In the genomic region with DNA sequence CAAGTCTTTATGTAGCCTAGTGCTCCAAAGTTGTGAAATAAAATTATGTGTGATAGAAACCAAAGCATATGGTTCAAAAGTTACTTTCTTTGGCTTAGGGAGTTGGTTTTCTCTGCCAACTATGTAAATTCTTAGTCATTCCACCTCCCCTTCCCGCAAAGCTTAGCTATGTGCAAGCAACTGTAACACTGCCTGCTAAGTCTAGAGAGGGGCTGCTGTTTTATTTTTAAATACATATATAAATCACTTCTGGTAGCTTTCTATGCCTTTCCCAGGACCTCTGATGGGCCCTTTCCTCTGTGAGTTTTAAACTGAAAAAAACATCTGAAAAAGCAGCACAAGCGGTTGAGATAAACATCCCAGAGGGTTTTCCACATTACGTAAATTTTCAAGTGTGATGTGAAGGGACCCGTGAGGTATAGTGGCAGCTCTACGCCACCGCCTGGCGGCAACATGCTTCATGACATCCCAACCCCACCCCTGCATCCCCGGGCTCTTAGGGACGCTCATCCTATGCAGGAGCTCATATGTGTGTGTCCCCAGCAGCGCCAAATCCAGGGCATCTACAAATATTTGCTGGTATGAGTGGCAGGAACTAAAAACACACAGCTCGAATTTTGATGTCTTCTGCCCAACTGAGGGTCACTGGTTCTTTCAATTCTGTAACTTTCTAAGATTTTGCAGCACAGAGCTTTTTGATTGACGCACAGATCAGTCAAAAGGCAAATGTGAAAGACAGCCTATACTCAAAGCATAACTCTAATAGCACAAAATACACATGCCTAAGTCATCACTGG, we compare ENCODE assay signal across 9 cellular contexts. TPM values are rescaled to one million over a fixed set of nuclear protein-coding genes. Genes with fewer than 3 reads are reported as not detected.
DNase-seq lines count a peak whose midpoint lies in the region; ATAC-seq and TF ChIP-seq lines count a peak whose summit lies in the region.
"Had no signal": no experiment of that assay in that cellular context is flagged by ENCODE, and none has a peak within 500 bp of the region (broad histone marks: within the 10 kb centered on the region; RNA-seq: fewer than 3 reads in every experiment).

No MANE protein-coding gene starts in this region.

- peak; percentile 9; the same call in 1 of the 2 replicates for TF ChIP-seq RAD21 in SK-N-SH (IDR thresholded peaks at IDR 0.05; ENCODE audit: low read length)

- H2BK5ac ChIP-seq in mesenchymal stem cell (ENCODE audit: low read depth, low read length, poor library complexity, severe bottlenecking) = no peak overlapping the region

- no peak for TF ChIP-seq CTCF in SK-N-SH (IDR thresholded peaks at IDR 0.05)
- peak; percentile 68 for TF ChIP-seq CTCF in brain microvascular endothelial cell (IDR thresholded peaks at IDR 0.05; ENCODE audit: low read depth, low read length, missing control alignments)
- peak in 11 of 56 donors; percentile 10 to 39 (median 17) for TF ChIP-seq CTCF in dorsolateral prefrontal cortex (IDR thresholded peaks at IDR 0.05 in 54 of 56, conservative IDR thresholded peaks at IDR 0.05 in 2 of 56; ENCODE audit: low read depth in 1 of 56, partially characterized antibody in 56 of 56)

- H3K23ac ChIP-seq in mesenchymal stem cell (ENCODE audit: low read length in 2 of 2) = no peak overlapping the region

- ATAC-seq in SK-N-SH treated with all-trans-retinoic acid at 6 μM for 48 hours (no peak), HG03439 (IDR thresholded peaks at IDR 0.05; ENCODE audit: unreplicated experiment) (peak; percentile 61), GM18861 (IDR thresholded peaks at IDR 0.05; ENCODE audit: unreplicated experiment) (no peak)

- H4K8ac ChIP-seq in mesenchymal stem cell (ENCODE audit: low read length) = no peak overlapping the region

- no peaks in the 10 kb centered on the region for H3K79me2 ChIP-seq in SK-N-SH (ENCODE audit: insufficient read depth)

- peaks cover 8% of the 10 kb centered on the region for H3K79me1 ChIP-seq in mesenchymal stem cell (replicated peaks; ENCODE audit: low read length, poor library complexity, severe bottlenecking)

- TF ChIP-seq EP300 in SK-N-SH (IDR thresholded peaks at IDR 0.05; ENCODE audit: borderline replicate concordance in 1 of 2, low read depth in 1 of 2, low read length in 1 of 2) = no peak

- no peaks in the 10 kb centered on the region for H3K9me2 ChIP-seq in SK-N-SH

- peaks cover 0 to 11% of the 10 kb centered on the region in 2 experiments for H3K36me3 ChIP-seq in SK-N-SH (replicated peaks in 1 of 2; ENCODE audit: control insufficient read depth in 1 of 2, insufficient read depth in 2 of 2, low read length in 1 of 2)
- no peaks in the 10 kb centered on the region for H3K36me3 ChIP-seq in brain microvascular endothelial cell (replicated peaks)
- peaks cover 6 to 33% of the 10 kb centered on the region in 2 experiments for H3K36me3 ChIP-seq in mesenchymal stem cell (ENCODE audit: control insufficient read depth in 1 of 2, insufficient read depth in 2 of 2, low read depth in 1 of 2, low read length in 2 of 2)

- H4K20me1 ChIP-seq in SK-N-SH (ENCODE audit: insufficient read depth) = no peaks in the 10 kb centered on the region

- H2AFZ ChIP-seq in SK-N-SH (ENCODE audit: low read depth) = no peak overlapping the region
- no peak overlapping the region for H2AFZ ChIP-seq in mesenchymal stem cell (ENCODE audit: low read depth, low read length)

- H3K4me2 ChIP-seq in SK-N-SH (no peak overlapping the region), mesenchymal stem cell (ENCODE audit: low read length, poor library complexity, severe bottlenecking) (no peak overlapping the region)

- CTCF ChIA-PET in SK-N-SH (lab: Yijun Ruan, JAX) = interaction anchor here (1.0 to 2.6 kb wide), 4 partner anchors 11 to 130 kb away, joined by 3 to 8 read pairs (median 6); no protein-coding TSS in a partner anchor

- H4K91ac ChIP-seq in mesenchymal stem cell (ENCODE audit: low read length) = no peak overlapping the region

- H2BK15ac ChIP-seq in mesenchymal stem cell (ENCODE audit: low read depth, poor library complexity, severe bottlenecking) = no peak overlapping the region

- intact Hi-C loops in dorsolateral prefrontal cortex (cut with DNase I) = no loop called here

- H2BK12ac ChIP-seq in mesenchymal stem cell (ENCODE audit: low read length in 2 of 2) = no peak overlapping the region

- H3K4me3 ChIP-seq in SK-N-SH (ENCODE audit: low read depth in 2 of 2, low read length in 1 of 2) (no peak overlapping the region), brain microvascular endothelial cell (ENCODE audit: low read depth, low read length) (no peak overlapping the region), mesenchymal stem cell (ENCODE audit: insufficient read depth in 1 of 2, low read depth in 1 of 2, low read length in 2 of 2) (peak overlapping the region in 1 of 2 experiments; percentile 11), dorsolateral prefrontal cortex (no peak overlapping the region)

- H3K9ac ChIP-seq in SK-N-SH (no peak overlapping the region), mesenchymal stem cell (ENCODE audit: low read length) (peak overlapping the region; percentile 38)

- H3K4me1 ChIP-seq in SK-N-SH (ENCODE audit: control insufficient read depth in 1 of 2, insufficient read depth in 2 of 2, low read depth in 1 of 2, low read length in 1 of 2) (no peaks in the 10 kb centered on the region; a peak in 1 of 4 replicates), mesenchymal stem cell (ENCODE audit: control insufficient read depth, insufficient read depth, low read depth, low read length) (no peaks in the 10 kb centered on the region)

- no peak overlapping the region for H2AK5ac ChIP-seq in mesenchymal stem cell (ENCODE audit: low read length, severe bottlenecking)

- no peaks in the 10 kb centered on the region for H3F3A ChIP-seq in SK-N-SH (replicated peaks; ENCODE audit: insufficient read depth)

- no peaks in the 10 kb centered on the region for H3K9me3 ChIP-seq in SK-N-SH
- no peaks in the 10 kb centered on the region for H3K9me3 ChIP-seq in mesenchymal stem cell (ENCODE audit: control insufficient read depth, low read length)

- H3K27me3 ChIP-seq in SK-N-SH (ENCODE audit: insufficient read depth) (no peaks in the 10 kb centered on the region), brain microvascular endothelial cell (replicated peaks) (no peaks in the 10 kb centered on the region), mesenchymal stem cell (ENCODE audit: control insufficient read depth in 1 of 2, insufficient read depth in 1 of 2, low read length in 2 of 2) (no peaks in the 10 kb centered on the region), dorsolateral prefrontal cortex (no peaks in the 10 kb centered on the region)

- H3K14ac ChIP-seq in mesenchymal stem cell (ENCODE audit: low read length in 2 of 2) = no peak overlapping the region

- no peak overlapping the region for H3K4ac ChIP-seq in mesenchymal stem cell (ENCODE audit: low read depth in 1 of 2, low read length in 2 of 2)

- in situ Hi-C loops in brain microvascular endothelial cell (cut with HindIII; ENCODE audit: low pct_ligation_motif_present, low sequenced_read_pairs) = no loop called here

- WGBS in SK-N-SH (ENCODE audit: low lambda C conversion rate) = 89% methylated on average over 11 of the region's 12 CpGs
- 35% methylated on average over 11 of the region's 12 CpGs for WGBS in mesenchymal stem cell

- no peak overlapping the region for H3K18ac ChIP-seq in mesenchymal stem cell (ENCODE audit: low read depth in 1 of 2, low read length in 2 of 2)

- no peak overlapping the region for H2BK120ac ChIP-seq in mesenchymal stem cell (ENCODE audit: low read depth, low read length)

- no peak for DNase-seq in SK-N-SH
- peak; percentile 40 for DNase-seq in brain microvascular endothelial cell
- DNase-seq in mesenchymal stem cell = peak; percentile 53
- no peak for DNase-seq in dorsolateral prefrontal cortex
- no peak for DNase-seq in T-helper 1 cell

- no peak overlapping the region for H3K27ac ChIP-seq in SK-N-SH (ENCODE audit: low read depth in 2 of 2, low read length in 1 of 2)
- no peak overlapping the region for H3K27ac ChIP-seq in brain microvascular endothelial cell
- no peak overlapping the region for H3K27ac ChIP-seq in mesenchymal stem cell (ENCODE audit: low read length, poor library complexity, severe bottlenecking)
- no peak overlapping the region for H3K27ac ChIP-seq in dorsolateral prefrontal cortex

- POLR2A ChIA-PET in SK-N-SH (lab: Yijun Ruan, JAX) = interaction anchor here (1.1 kb wide), 1 partner anchor 14 kb away, joined by 3 read pairs; no protein-coding TSS in a partner anchor

TF ChIP-seq in SK-N-SH, 30 proteins besides CTCF, POLR2A, EP300 and RAD21 (continues in another document):
- no peak for TF ChIP-seq RFX5 (IDR thresholded peaks at IDR 0.05; ENCODE audit: low read length)
- no peak for TF ChIP-seq FOSL2 (IDR thresholded peaks at IDR 0.05; ENCODE audit: borderline replicate concordance, low read depth)
- no peak for TF ChIP-seq TAF1 (IDR thresholded peaks at IDR 0.05; ENCODE audit: borderline replicate concordance, low read depth, low read length)

TF ChIP-seq in SK-N-SH treated with all-trans-retinoic acid at 6 μM for 48 hours, 23 proteins besides CTCF, POLR2A, EP300 and RAD21:
- TF ChIP-seq ZFP3 (CRISPR knock-in tag; IDR thresholded peaks at IDR 0.05) = no peak

RNA-seq across cellular contexts. Expression of a gene that starts 12.8 kb away (rescaled TPM):
- polyA plus RNA-seq in SK-N-SH (2012; rRNA removed) = 6.1 and 7.2 TPM in 2 replicates
- polyA plus RNA-seq in SK-N-SH (2012; cell fraction: cytosol; rRNA removed) = 8.2 TPM in 2 replicates
- polyA plus RNA-seq in SK-N-SH (2012; cell fraction: nucleus; rRNA removed) = 4.6 and 5.9 TPM in 2 replicates
- polyA plus RNA-seq in mesenchymal stem cell (2013, experiment 1 of 2) = 7.1 TPM
- polyA plus RNA-seq in mesenchymal stem cell (2013, experiment 2 of 2) = 7.4 TPM
- total RNA-seq in dorsolateral prefrontal cortex = 10 to 100 TPM in 115 of 120 experiments, 1 to 10 TPM in 5; 8.1 to 18.3 (median 14.4) TPM

RNA-seq across cellular contexts. Expression of a gene that starts 53.6 kb away (rescaled TPM):
- polyA plus RNA-seq in SK-N-SH (2012; rRNA removed) = not detected in 2 replicates
- 0.04 TPM in 1 of 2 replicates, not detected in the other for polyA plus RNA-seq in SK-N-SH (2012; cell fraction: cytosol; rRNA removed)
- polyA plus RNA-seq in SK-N-SH (2012; cell fraction: nucleus; rRNA removed) = 0.05 TPM in 1 of 2 replicates, not detected in the other
- polyA plus RNA-seq in mesenchymal stem cell (2013, experiment 1 of 2) = not detected
- polyA plus RNA-seq in mesenchymal stem cell (2013, experiment 2 of 2) = not detected
- total RNA-seq in dorsolateral prefrontal cortex = 1 to 10 TPM in 5 of 120 experiments, under 1 TPM in 90, not detected in 25; 0.14 to 2.8 (median 0.34) TPM
- total RNA-seq: pulmonary artery endothelial cell had no signal

Comparison
In these comparisons a context has a peak if more than half of its experiments do, and no peak if none do; other contexts are left out.
1. DNase-seq: peak in brain microvascular endothelial cell (single experiment) and mesenchymal stem cell (single experiment); none in SK-N-SH (single experiment), dorsolateral prefrontal cortex (0 of 10) and T-helper 1 cell (0 of 5).